Comparison of ENCODE assay signal across 8 cellular contexts in the genomic region with DNA sequence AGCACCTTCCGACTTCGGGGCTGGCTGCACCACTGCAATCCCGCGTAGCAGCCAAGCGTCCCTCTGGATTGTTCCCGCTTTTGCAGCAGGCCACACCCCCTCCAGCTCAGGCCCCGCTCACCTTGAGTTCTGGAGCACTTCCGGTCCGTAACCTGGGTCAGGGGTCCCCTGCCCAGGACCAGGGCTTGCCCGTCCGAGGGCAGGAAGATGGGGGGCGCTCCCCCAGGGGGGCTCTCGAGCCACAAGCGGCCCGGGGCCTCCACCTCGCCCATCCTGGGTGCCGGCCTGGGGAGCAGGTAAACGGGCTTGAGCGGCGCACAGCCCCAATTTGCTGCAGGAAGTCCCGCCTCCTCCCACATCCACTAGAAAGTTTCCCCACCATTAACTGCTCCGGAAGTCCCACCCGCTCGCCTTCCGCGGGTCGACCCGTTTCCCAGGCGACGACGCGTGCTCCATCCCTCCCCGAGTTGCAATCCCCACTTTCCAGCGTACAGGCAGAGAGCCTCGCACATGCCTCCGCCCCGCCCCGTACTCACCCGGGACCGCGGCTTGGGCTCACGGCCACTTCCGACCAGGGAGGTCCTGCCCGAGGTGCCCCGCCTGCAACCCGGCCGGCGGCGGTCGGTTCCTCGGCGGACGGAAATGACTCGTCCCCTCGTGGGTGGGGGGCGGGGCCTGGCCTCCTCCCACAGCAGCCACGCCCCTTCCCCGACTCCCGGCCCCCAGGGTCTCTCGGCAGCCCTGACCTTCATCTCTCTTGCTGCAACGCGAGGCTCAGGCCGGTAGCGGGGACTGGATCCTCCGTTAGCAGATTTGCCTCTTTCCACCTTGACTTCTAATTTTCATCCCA. TPM values are rescaled to one million over a fixed set of nuclear protein-coding genes. Genes with fewer than 3 reads are reported as not detected.
DNase-seq lines count a peak whose midpoint lies in the region; ATAC-seq, FAIRE-seq and TF ChIP-seq lines count a peak whose summit lies in the region.

A gene (minus strand): TSS at position 644 of the 850 bp plus-strand sequence. CDS start 372 bp downstream, at position 272.

- peaks cover 20% of the 10 kb centered on the region; the same call in 1 of the 2 replicates for H3F3A ChIP-seq in SU-DHL-6 (ENCODE audit: insufficient read depth)

- peaks cover 19% of the 10 kb centered on the region for H3K36me3 Mint-ChIP-seq in activated naive CD8-positive, alpha-beta T cell treated with anti-CD3 and anti-CD28 coated beads for 36 hours

- peaks cover 16 to 35% (median 25%) of the 10 kb centered on the region in 3 donors for H3K4me1 ChIP-seq in pancreas
- H3K4me1 ChIP-seq in thyroid gland = peaks cover 22 to 48% of the 10 kb centered on the region in 2 donors

- DNase-seq in GM04503 (ENCODE audit: low read depth) (peak; percentile 59), NCI-H1417 treated with DMSO at 0.1 percent for 48 hours (lab: John Stamatoyannopoulos, UW) (peak; percentile 59), head of caudate nucleus (peak; percentile 85 to 97 (median 93)), pancreas (peak; percentile 81 to 93 (median 90)), thyroid gland (peak; percentile 94 to 95)
- DNase-seq in activated naive CD8-positive, alpha-beta T cell treated with anti-CD3 and anti-CD28 coated beads for 36 hours = peak; percentile 86

- WGBS in pancreas, 2 donors = 0 to 1% methylated on average over 61 to 65 of the region's 65 CpGs
- WGBS in thyroid gland, 2 donors = 1 to 3% methylated on average over 41 to 46 of the region's 65 CpGs

- H3K27me3 ChIP-seq in SU-DHL-6 (ENCODE audit: low read length) = no peaks in the 10 kb centered on the region
- H3K27me3 ChIP-seq in pancreas = no peaks in the 10 kb centered on the region
- no peaks in the 10 kb centered on the region for H3K27me3 ChIP-seq in thyroid gland

- TF ChIP-seq CTCF in SU-DHL-6 (IDR thresholded peaks at IDR 0.05; ENCODE audit: insufficient read depth, low read length, poor library complexity, severe bottlenecking) (no peak), pancreas (IDR thresholded peaks at IDR 0.05) (no peak), thyroid gland (IDR thresholded peaks at IDR 0.05) (no peak)

- intact Hi-C loops in head of caudate nucleus (cut with DNase I) = no loop called here
- intact Hi-C loops in pancreas (cut with DNase I) = no loop called here
- intact Hi-C loops in thyroid gland (cut with DNase I) = no loop called here

- H3K4me1 Mint-ChIP-seq in activated naive CD8-positive, alpha-beta T cell treated with anti-CD3 and anti-CD28 coated beads for 36 hours = peaks cover 40% of the 10 kb centered on the region

- H3K27ac ChIP-seq in SU-DHL-6 (ENCODE audit: low read depth, low read length) (peak within 1 kb of the TSS; percentile 86), pancreas (peak within 1 kb of the TSS; percentile 61 to 94 (median 82)), thyroid gland (peak within 1 kb of the TSS; percentile 70 to 95 (median 90))

- peak within 1 kb of the TSS; percentile 100 for H3K4me2 ChIP-seq in SU-DHL-6 (ENCODE audit: low read depth, low read length, poor library complexity, severe bottlenecking)

- peaks cover 24% of the 10 kb centered on the region for H3K79me2 ChIP-seq in SU-DHL-6 (ENCODE audit: insufficient read depth, low read length)

- H3K9me3 ChIP-seq in SU-DHL-6 (ENCODE audit: insufficient read depth, low read length) = 0 out of 2 replicates have a peak, but pooled peaks cover 4% of the 10 kb centered on the region
- H3K9me3 ChIP-seq in pancreas = no peaks in the 10 kb centered on the region
- H3K9me3 ChIP-seq in thyroid gland = no peaks in the 10 kb centered on the region

- peak within 1 kb of the TSS; percentile 66 for H2AFZ ChIP-seq in SU-DHL-6 (ENCODE audit: low read depth, low read length, severe bottlenecking)

- H3K9ac ChIP-seq in SU-DHL-6 (ENCODE audit: low read length) = peak within 1 kb of the TSS; percentile 77

- H3K9me3 Mint-ChIP-seq in activated naive CD8-positive, alpha-beta T cell treated with anti-CD3 and anti-CD28 coated beads for 36 hours = no peaks in the 10 kb centered on the region

- H3K27me3 Mint-ChIP-seq in activated naive CD8-positive, alpha-beta T cell treated with anti-CD3 and anti-CD28 coated beads for 36 hours = no peaks in the 10 kb centered on the region

- TF ChIP-seq POLR2A in thyroid gland (IDR thresholded peaks at IDR 0.05) = peak in 1 of 2 donors; percentile 74

- H4K20me1 ChIP-seq in SU-DHL-6 (ENCODE audit: low read depth, low read length) = no peaks in the 10 kb centered on the region

- no peaks in the 10 kb centered on the region for H3K9me2 ChIP-seq in SU-DHL-6 (replicated peaks; ENCODE audit: insufficient read depth, low read length)

- H3K27ac Mint-ChIP-seq in activated naive CD8-positive, alpha-beta T cell treated with anti-CD3 and anti-CD28 coated beads for 36 hours = peak within 1 kb of the TSS; percentile 96

- peak within 1 kb of the TSS; percentile 82 for H3K4me3 ChIP-seq in SU-DHL-6 (ENCODE audit: insufficient read depth, low read length, poor library complexity, severe bottlenecking)
- peak within 1 kb of the TSS; percentile 58 to 70 (median 68) for H3K4me3 ChIP-seq in pancreas
- peak within 1 kb of the TSS; percentile 30 to 77 (median 71) for H3K4me3 ChIP-seq in thyroid gland (replicated peaks in 1 of 3)

- no peaks in the 10 kb centered on the region for H3K36me3 ChIP-seq in SU-DHL-6 (ENCODE audit: low read length)
- H3K36me3 ChIP-seq in pancreas = peaks cover 0 to 4% (median 0%) of the 10 kb centered on the region in 3 donors
- peaks cover 10 to 17% of the 10 kb centered on the region in 2 donors for H3K36me3 ChIP-seq in thyroid gland

- peak within 1 kb of the TSS; percentile 98 for H3K4me3 Mint-ChIP-seq in activated naive CD8-positive, alpha-beta T cell treated with anti-CD3 and anti-CD28 coated beads for 36 hours

- FAIRE-seq in pancreas (lab: Jason Lieb, UNC) = no peak

- ATAC-seq in HG02610 (IDR thresholded peaks at IDR 0.05; ENCODE audit: unreplicated experiment) (peak; percentile 35), pancreas (peak; percentile 58 to 73 (median 66))

RNA-seq across cellular contexts. Expression of the gene that starts here (rescaled TPM):
- 100 to 1,000 TPM in 1 of 2 experiments, 10 to 100 TPM in 1; 78.9 to 143 TPM for total RNA-seq in activated naive CD8-positive, alpha-beta T cell treated with anti-CD3 and anti-CD28 coated beads for 36 hours
- total RNA-seq in pancreas (10 to 100 TPM; 28.7 to 52.4 (median 34.6) TPM), thyroid gland (100 to 1,000 TPM in 1 of 4 donors, 10 to 100 TPM in 3; 54.6 to 124 (median 84.3) TPM)
- polyA plus RNA-seq in pancreas = 100 to 1,000 TPM in 1 of 2 donors, 10 to 100 TPM in 1; 76.0 to 154 TPM

Comparison
In these comparisons a context has a peak if more than half of its experiments do, and no peak if none do; other contexts are left out.
1. Peak in every context shown above with its lines: DNase-seq, ATAC-seq, H3K4me3 ChIP-seq and H3K27ac ChIP-seq.